ENCODE assay signal across 33 cellular contexts in the genomic region with DNA sequence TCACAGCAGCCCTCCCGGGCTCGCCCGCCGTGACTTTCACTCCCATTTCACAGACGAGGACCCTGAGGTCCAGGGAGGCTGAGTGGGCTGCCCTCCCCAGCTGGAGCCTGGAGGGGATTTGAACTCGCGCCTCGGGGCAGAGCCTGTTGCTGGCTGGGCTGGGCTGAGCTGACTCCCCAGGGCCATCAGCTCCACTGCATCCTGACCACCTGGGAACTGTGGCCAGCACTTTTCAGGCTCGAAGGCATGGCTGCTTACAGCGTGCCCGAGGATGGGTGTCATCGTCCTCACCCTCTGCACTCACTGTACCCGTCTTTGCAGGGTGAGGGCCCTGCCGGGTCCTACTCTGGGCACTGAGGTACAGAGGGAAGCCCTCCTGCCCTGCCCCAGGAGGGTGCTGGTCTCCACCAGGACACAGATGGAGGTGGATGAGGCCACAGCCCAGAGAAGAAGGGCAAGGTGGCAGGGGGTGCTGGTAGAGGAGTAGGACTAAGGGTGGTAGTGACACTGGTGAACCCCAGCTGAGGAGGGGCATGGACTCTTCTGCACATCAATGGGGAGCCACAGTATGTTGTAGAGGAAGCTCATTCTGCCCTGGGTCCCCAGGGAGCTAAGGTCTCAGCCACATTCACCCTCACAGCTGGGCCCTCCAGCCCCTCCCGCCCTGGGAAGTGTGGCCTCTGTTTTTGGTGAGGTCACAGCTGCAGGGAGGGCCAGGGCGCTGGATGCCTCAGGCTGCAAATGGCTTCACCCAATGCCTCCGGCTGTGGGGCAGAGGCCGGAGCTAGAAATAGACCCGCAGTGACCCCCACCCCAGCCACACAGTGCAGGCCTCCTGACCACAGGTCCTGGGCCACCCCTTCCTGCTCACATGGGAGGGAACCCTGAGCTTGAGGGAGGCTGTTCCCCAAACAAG.
DNase-seq lines count a peak whose midpoint lies in the region; ATAC-seq, FAIRE-seq and TF ChIP-seq lines count a peak whose summit lies in the region.
"Had no signal": no experiment of that assay in that cellular context is flagged by ENCODE, and none has a peak within 500 bp of the region (broad histone marks: within the 10 kb centered on the region; RNA-seq: fewer than 3 reads in every experiment).

No MANE protein-coding gene starts in this region.

- H2BK20ac ChIP-seq in H1 (ENCODE audit: low read length): no peak overlapping the region

- no peak overlapping the region for H2BK120ac ChIP-seq in H1 (replicated peaks; ENCODE audit: low read depth, low read length)

- H3K4me1 Mint-ChIP-seq in stimulated activated effector memory CD8-positive, alpha-beta T cell treated with anti-CD3 and anti-CD28 coated beads, Interleukin-12 subunit alpha, Interleukin-12 subunit beta, amount 100 ng/mL, for 72 hours: no peaks in the 10 kb centered on the region
- H3K4me1 Mint-ChIP-seq: activated CD4-positive, alpha-beta T cell treated with anti-CD3 and anti-CD28 coated beads, Interleukin-2, amount 10 ng/mL, durations not matched to agents 24 days and 14 days; activated naive CD8-positive, alpha-beta T cell treated with anti-CD3 and anti-CD28 coated beads, Interleukin-2, amount 50 U/mL, for 24 hours; stimulated activated naive CD8-positive, alpha-beta T cell treated with anti-CD3 and anti-CD28 coated beads, Interleukin-15, amount 100 ng/mL, for 72 hours had no signal

- H3K4ac ChIP-seq in H1 (replicated peaks; ENCODE audit: insufficient read length, low read depth, low read length): peak overlapping the region; percentile 14

- in situ Hi-C loops in KBM-7 (cut with MboI; ENCODE audit: low pct_unique_long_range_greater_than_20kb, low sequenced_read_pairs): no loop called here

- H3K23me2 ChIP-seq in H1 (ENCODE audit: low read depth, low read length): peaks cover 2% of the 10 kb centered on the region; the same call in 1 of the 2 replicates

- TF ChIP-seq RAD21 in H1 (IDR thresholded peaks at IDR 0.05 in 1 of 2, conservative IDR thresholded peaks at IDR 0.05 in 1 of 2; ENCODE audit: low read depth in 2 of 2, low read length in 2 of 2): no peak

- no peak for TF ChIP-seq EP300 in H1 (IDR thresholded peaks at IDR 0.05; ENCODE audit: borderline replicate concordance in 1 of 2, low read depth in 2 of 2, low read length in 2 of 2)

- H2AFZ ChIP-seq in H1 (ENCODE audit: low read length): no peak overlapping the region
- H2AFZ ChIP-seq: parathyroid adenoma had no signal

- H3K79me1 ChIP-seq in H1 (ENCODE audit: low read depth, low read length): no peaks in the 10 kb centered on the region

- no peak overlapping the region for H3K27ac Mint-ChIP-seq in stimulated activated effector memory CD8-positive, alpha-beta T cell treated with anti-CD3 and anti-CD28 coated beads, Interleukin-12 subunit alpha, Interleukin-12 subunit beta, amount 100 ng/mL, for 72 hours
- H3K27ac Mint-ChIP-seq: activated CD4-positive, alpha-beta T cell treated with anti-CD3 and anti-CD28 coated beads, Interleukin-2, amount 10 ng/mL, durations not matched to agents 24 days and 14 days; activated naive CD8-positive, alpha-beta T cell treated with anti-CD3 and anti-CD28 coated beads, Interleukin-2, amount 50 U/mL, for 24 hours; nephron progenitor cell; stimulated activated naive CD8-positive, alpha-beta T cell treated with anti-CD3 and anti-CD28 coated beads, Interleukin-15, amount 100 ng/mL, for 72 hours had no signal

- H3K79me2 ChIP-seq in H1 (ENCODE audit: control insufficient read depth in 1 of 2, insufficient read depth in 2 of 2, low read length in 2 of 2): no peaks in the 10 kb centered on the region
- H3K79me2 ChIP-seq: parathyroid adenoma had no signal

- 0 out of 2 replicates have a peak overlapping the region, but pooled peaks have one; percentile 25 for H4K8ac ChIP-seq in H1 (ENCODE audit: extremely low read depth, insufficient read depth, low read length)

- CTCF ChIA-PET in H1 (lab: Charles Lee; ENCODE audit: partially characterized antibody): interaction anchor here (0.7 to 1.1 kb wide), 2 partner anchors 10 to 276 kb away, joined by 3 to 4 read pairs; no protein-coding TSS in a partner anchor

- H2AK5ac ChIP-seq in H1 (ENCODE audit: low read depth, low read length): no peak overlapping the region

- no peak overlapping the region for H3K18ac ChIP-seq in H1 (ENCODE audit: extremely low read depth, low read length)

- no peak overlapping the region for H3K27ac ChIP-seq in H1 (ENCODE audit: low read depth, low read length)
- no peak overlapping the region for H3K27ac ChIP-seq in foreskin keratinocyte
- H3K27ac ChIP-seq: C4-2B, esophagus muscularis mucosa, heart left ventricle, parathyroid adenoma, SJSA1, thoracic aorta had no signal

- H3K4me1 ChIP-seq in H1 (replicated peaks in 1 of 4; ENCODE audit: control insufficient read depth in 3 of 4, insufficient read depth in 4 of 4, low read length in 3 of 4) (peaks cover 2 to 17% (median 14%) of the 10 kb centered on the region in 4 experiments; a peak in 6 of 7 replicates), foreskin keratinocyte (no peaks in the 10 kb centered on the region)
- H3K4me1 ChIP-seq: heart left ventricle, parathyroid adenoma, SJSA1 had no signal

- no peak overlapping the region for H4K5ac ChIP-seq in H1 (ENCODE audit: insufficient read length, low read depth, low read length)

- no peaks in the 10 kb centered on the region for H3K9me3 ChIP-seq in H1 (ENCODE audit: insufficient read depth in 2 of 2, low read depth in 1 of 2, low read length in 1 of 2)
- H3K9me3 ChIP-seq: esophagus muscularis mucosa, SJSA1, thoracic aorta had no signal

- H3K4me2 ChIP-seq in H1 (ENCODE audit: insufficient read depth in 1 of 2, low read depth in 2 of 2, low read length in 2 of 2): no peak overlapping the region

- H3K36me3 ChIP-seq in H1 (ENCODE audit: control insufficient read depth in 2 of 4, insufficient read depth in 4 of 4, low read length in 3 of 4): no peaks in the 10 kb centered on the region
- H3K36me3 ChIP-seq: esophagus muscularis mucosa, heart left ventricle, SJSA1, thoracic aorta had no signal

- H3K4me3 Mint-ChIP-seq in stimulated activated effector memory CD8-positive, alpha-beta T cell treated with anti-CD3 and anti-CD28 coated beads, Interleukin-12 subunit alpha, Interleukin-12 subunit beta, amount 100 ng/mL, for 72 hours: no peak overlapping the region
- H3K4me3 Mint-ChIP-seq: activated CD4-positive, alpha-beta T cell treated with anti-CD3 and anti-CD28 coated beads, Interleukin-2, amount 10 ng/mL, durations not matched to agents 24 days and 14 days; activated naive CD8-positive, alpha-beta T cell treated with anti-CD3 and anti-CD28 coated beads, Interleukin-2, amount 50 U/mL, for 24 hours; nephron progenitor cell; stimulated activated naive CD8-positive, alpha-beta T cell treated with anti-CD3 and anti-CD28 coated beads, Interleukin-15, amount 100 ng/mL, for 72 hours had no signal

- TF ChIP-seq POLR2A in H1 (IDR thresholded peaks at IDR 0.05; ENCODE audit: control extremely low read depth in 1 of 2, low read depth in 2 of 2, low read length in 2 of 2): no peak

- no peak overlapping the region for H3K4me3 ChIP-seq in H1 (ENCODE audit: extremely low read depth in 1 of 4, insufficient read depth in 2 of 4, low read depth in 3 of 4, low read length in 4 of 4)
- H3K4me3 ChIP-seq: esophagus muscularis mucosa, heart left ventricle, lung, SJSA1, thoracic aorta had no signal

- peaks cover 0 to 5% of the 10 kb centered on the region in 2 experiments for H4K20me1 ChIP-seq in H1 (replicated peaks in 1 of 2; ENCODE audit: control insufficient read depth in 1 of 2, insufficient read depth in 2 of 2, low read length in 2 of 2)

- 92% methylated on average over 12 of the region's 19 CpGs; no CpG with 5 or more reads in 1 of the 2 experiments for WGBS in H1 (ENCODE audit: extremely low coverage in 1 of 2, insufficient coverage in 1 of 2, insufficient read length in 1 of 2, insufficient replicate concordance in 2 of 2, low coverage in 1 of 2, low lambda C conversion rate in 2 of 2, missing lambda C conversion rate in 1 of 2), 2 experiments

- POLR2A ChIA-PET in H1 (lab: Charles Lee; ENCODE audit: partially characterized antibody): interaction anchor here (1.1 kb wide), 1 partner anchor 276 kb away, joined by 3 read pairs; no protein-coding TSS in a partner anchor

- peak; percentile 40 for ATAC-seq in stimulated activated effector memory CD8-positive, alpha-beta T cell treated with anti-CD3 and anti-CD28 coated beads, Interleukin-12 subunit alpha, Interleukin-12 subunit beta, amount 100 ng/mL, for 72 hours
- ATAC-seq in foreskin keratinocyte (no peak), GM19397 (IDR thresholded peaks at IDR 0.05; ENCODE audit: unreplicated experiment) (no peak), GM21423 (IDR thresholded peaks at IDR 0.05; ENCODE audit: unreplicated experiment) (no peak)
- ATAC-seq: activated naive CD8-positive, alpha-beta T cell treated with anti-CD3 and anti-CD28 coated beads, Interleukin-2, amount 50 U/mL, for 24 hours; stimulated activated naive CD8-positive, alpha-beta T cell treated with anti-CD3 and anti-CD28 coated beads, Interleukin-15, amount 100 ng/mL, for 72 hours had no signal

- H3K27me3 ChIP-seq in H1 (replicated peaks in 1 of 4; ENCODE audit: control insufficient read depth in 3 of 4, extremely low read depth in 1 of 4, insufficient read depth in 3 of 4, low read length in 3 of 4) (no peaks in the 10 kb centered on the region; a peak in 1 of 7 replicates), foreskin keratinocyte (no peaks in the 10 kb centered on the region)
- H3K27me3 ChIP-seq: SJSA1 had no signal

- no peak overlapping the region for H2BK12ac ChIP-seq in H1 (ENCODE audit: low read depth, low read length)

- H3K36me3 Mint-ChIP-seq in stimulated activated effector memory CD8-positive, alpha-beta T cell treated with anti-CD3 and anti-CD28 coated beads, Interleukin-12 subunit alpha, Interleukin-12 subunit beta, amount 100 ng/mL, for 72 hours: no peaks in the 10 kb centered on the region

- H3K9ac ChIP-seq in H1 (replicated peaks in 1 of 4; ENCODE audit: extremely low read depth in 1 of 4, low read depth in 3 of 4, low read length in 3 of 4): no peak overlapping the region
- H3K9ac ChIP-seq: parathyroid adenoma had no signal

- H2BK5ac ChIP-seq in H1 (ENCODE audit: low read depth, low read length): no peak overlapping the region

- H2BK15ac ChIP-seq in H1 (ENCODE audit: low read length): no peak overlapping the region

- no peak for TF ChIP-seq CTCF in H1 (IDR thresholded peaks at IDR 0.05; ENCODE audit: control extremely low read depth in 1 of 3, insufficient read depth in 1 of 3, low read depth in 1 of 3, low read length in 3 of 3)
- TF ChIP-seq CTCF in foreskin keratinocyte (conservative IDR thresholded peaks at IDR 0.05): no peak

- H3K23ac ChIP-seq in H1 (ENCODE audit: insufficient read length): no peak overlapping the region

- no peak for FAIRE-seq in H1 (lab: Jason Lieb, UNC)
- FAIRE-seq: endometrium, GM12891 had no signal

- no peak overlapping the region for H3K56ac ChIP-seq in H1 (replicated peaks; ENCODE audit: insufficient read length, low read depth, low read length)

- H4K91ac ChIP-seq in H1 (replicated peaks; ENCODE audit: insufficient read length, low read length): no peak overlapping the region

- no peaks in the 10 kb centered on the region for H3K9me3 Mint-ChIP-seq in stimulated activated effector memory CD8-positive, alpha-beta T cell treated with anti-CD3 and anti-CD28 coated beads, Interleukin-12 subunit alpha, Interleukin-12 subunit beta, amount 100 ng/mL, for 72 hours
- H3K9me3 Mint-ChIP-seq: activated CD4-positive, alpha-beta T cell treated with anti-CD3 and anti-CD28 coated beads, Interleukin-2, amount 10 ng/mL, durations not matched to agents 24 days and 14 days; activated naive CD8-positive, alpha-beta T cell treated with anti-CD3 and anti-CD28 coated beads, Interleukin-2, amount 50 U/mL, for 24 hours; stimulated activated naive CD8-positive, alpha-beta T cell treated with anti-CD3 and anti-CD28 coated beads, Interleukin-15, amount 100 ng/mL, for 72 hours had no signal

- DNase-seq in GM03348 (ENCODE audit: low spot score) (peak; percentile 9), KBM-7 (peak; percentile 49), H1 (ENCODE audit: low read depth in 1 of 2, low spot score in 2 of 2) (peak in 1 of 2 experiments; percentile 27), foreskin keratinocyte (no peak)
- no peak for DNase-seq in stimulated activated effector memory CD8-positive, alpha-beta T cell treated with anti-CD3 and anti-CD28 coated beads, Interleukin-12 subunit alpha, Interleukin-12 subunit beta, amount 100 ng/mL, for 72 hours (ENCODE audit: low spot score in 2 of 2)
- DNase-seq: activated CD4-positive, alpha-beta T cell treated with anti-CD3 and anti-CD28 coated beads, Interleukin-2, amount 10 ng/mL, durations not matched to agents 24 days and 14 days; activated naive CD4-positive, alpha-beta T cell; activated naive CD8-positive, alpha-beta T cell treated with anti-CD3 and anti-CD28 coated beads, Interleukin-2, amount 50 U/mL, for 24 hours; activated T-cell treated with anti-CD3 and anti-CD28 coated beads, Interleukin-2, amount 50 U/mL, for 48 hours; COR-L47; dermis blood vessel endothelial cell; foreskin fibroblast; HCEC 1CT; NCI-H1048; NCI-H1694; NCI-H446 treated with DMSO at 0.1 percent for 48 hours; NCI-H774; nephron progenitor cell; retina; stimulated activated CD4-positive, alpha-beta T cell treated with anti-CD3 and anti-CD28 coated beads, Interleukin-1b, Interleukin-23, amount 100 ng/mL, for 48 hours; stimulated activated naive CD8-positive, alpha-beta T cell treated with anti-CD3 and anti-CD28 coated beads, Interleukin-15, amount 100 ng/mL, for 72 hours; T-helper 9 cell had no signal

- H3K14ac ChIP-seq in H1 (ENCODE audit: insufficient read length): no peak overlapping the region

Comparison
In these comparisons a context has a peak if more than half of its experiments do, and no peak if none do; other contexts are left out.
1. DNase-seq: peak in GM03348 (single experiment) and KBM-7 (single experiment); none in stimulated activated effector memory CD8-positive, alpha-beta T cell treated with anti-CD3 and anti-CD28 coated beads, Interleukin-12 subunit alpha, Interleukin-12 subunit beta, amount 100 ng/mL, for 72 hours (0 of 2) and foreskin keratinocyte (0 of 2).